Comparison of ENCODE assay signal across 8 cellular contexts in the genomic region with DNA sequence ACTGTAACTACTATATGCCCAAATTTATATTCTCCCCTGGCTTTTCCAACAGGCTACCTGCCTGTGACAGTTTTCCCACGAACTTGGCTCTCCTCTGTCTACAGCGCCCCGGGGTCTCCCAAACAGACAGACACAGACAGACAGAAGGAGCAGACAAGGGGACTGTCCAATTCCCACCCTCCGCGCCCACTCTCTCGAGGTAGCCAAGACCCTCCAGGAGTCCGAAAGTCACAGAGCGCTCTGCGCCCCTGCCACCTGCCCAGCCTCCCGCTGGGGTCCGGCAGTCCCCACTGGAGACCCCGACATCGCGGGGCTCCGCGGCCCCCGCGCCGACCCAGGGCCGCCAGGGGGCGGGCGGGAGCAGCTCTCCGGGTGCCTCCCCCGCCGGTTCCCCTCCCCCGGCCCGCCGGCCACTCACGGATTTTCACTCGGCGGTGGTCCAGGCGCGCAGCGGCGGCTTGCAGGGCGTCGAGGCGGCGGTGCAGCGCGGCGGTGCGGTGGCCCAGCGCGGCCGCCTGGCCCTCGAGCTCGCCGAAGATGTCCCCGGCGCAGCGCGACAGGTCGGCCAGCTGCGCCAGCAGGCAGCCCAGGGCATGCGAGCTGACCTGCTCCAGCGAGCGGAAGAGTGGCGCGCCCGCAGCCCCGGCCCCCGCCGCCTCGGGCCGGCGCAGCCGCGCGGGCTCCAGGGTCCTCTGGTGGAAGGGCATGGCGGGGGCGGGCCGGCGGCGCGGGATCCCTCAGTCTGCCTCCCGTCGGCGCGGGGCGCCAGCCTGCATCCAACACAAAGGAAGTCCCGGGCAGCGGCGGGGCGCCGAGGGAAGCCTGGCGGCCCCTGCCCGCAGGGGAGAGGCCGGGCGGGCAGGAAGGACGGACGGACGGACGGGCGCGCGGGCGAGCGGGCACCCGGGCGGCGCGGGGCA.
A peak's percentile ranks its signal among the peaks of the same experiment; 100 is the strongest.
DNase-seq lines count a peak whose midpoint lies in the region; ATAC-seq and TF ChIP-seq lines count a peak whose summit lies in the region.

No MANE protein-coding gene starts in this region.

- H3K36me3 Mint-ChIP-seq in chondrocyte (ENCODE audit: low read depth) = no peaks in the 10 kb centered on the region

- peak overlapping the region; percentile 93 for H3K4me3 Mint-ChIP-seq in chondrocyte (ENCODE audit: unreplicated experiment)

- ATAC-seq in activated CD4-positive, CD25-positive, alpha-beta regulatory T cell treated with anti-CD3 and anti-CD28 coated beads, Interleukin-2, amount 50 U/mL, for 24 hours = peak; percentile 52 to 53

- peaks cover 17% of the 10 kb centered on the region for H3K4me1 Mint-ChIP-seq in chondrocyte (ENCODE audit: low read depth)

- peaks cover 5% of the 10 kb centered on the region for H3K9me3 Mint-ChIP-seq in chondrocyte (ENCODE audit: low read depth)

- H3K4me3 ChIP-seq in HFF-Myc (replicated peaks; ENCODE audit: low read depth, low read length) = peak overlapping the region; percentile 64

- peak; percentile 67 for TF ChIP-seq CTCF in HFF-Myc (IDR thresholded peaks at IDR 0.05; ENCODE audit: low read depth, low read length, missing control alignments)
- peak; percentile 98 for TF ChIP-seq CTCF in chondrocyte (IDR thresholded peaks at IDR 0.05)

- no peaks in the 10 kb centered on the region for H3K27me3 Mint-ChIP-seq in chondrocyte (ENCODE audit: low read depth)

- peak; percentile 50 to 96 (median 86) for DNase-seq in NCI-H1417 (lab: John Stamatoyannopoulos, UW)
- DNase-seq in NCI-H1417 treated with DMSO at 0.1 percent for 48 hours (lab: John Stamatoyannopoulos, UW) = no peak
- DNase-seq in HFF-Myc (ENCODE audit: extremely low read depth, low read depth) = no peak
- DNase-seq in NAMALWA (ENCODE audit: low spot score) = peak; percentile 67
- DNase-seq in chondrocyte (ENCODE audit: low spot score) = no peak
- DNase-seq in kidney tubule cell (ENCODE audit: low spot score) = peak; percentile 64
- peak; percentile 34 to 53 for DNase-seq in stimulated activated CD4-positive, alpha-beta T cell treated with anti-CD3 and anti-CD28 coated beads, Interleukin-1b, Interleukin-23, amount 100 ng/mL, for 4 hours (ENCODE audit: low read depth in 2 of 2)

- peak overlapping the region; percentile 91 for H3K27ac Mint-ChIP-seq in chondrocyte (ENCODE audit: unreplicated experiment)

Comparison
In these comparisons a context has a peak if more than half of its experiments do, and no peak if none do; other contexts are left out.
1. DNase-seq: peak in NCI-H1417 (3 of 3), NAMALWA (single experiment), kidney tubule cell (single experiment) and stimulated activated CD4-positive, alpha-beta T cell treated with anti-CD3 and anti-CD28 coated beads, Interleukin-1b, Interleukin-23, amount 100 ng/mL, for 4 hours (2 of 2); none in NCI-H1417 treated with DMSO at 0.1 percent for 48 hours (single experiment), HFF-Myc (single experiment) and chondrocyte (single experiment).